Comparison of ENCODE assay signal across 9 cellular contexts in the genomic region with DNA sequence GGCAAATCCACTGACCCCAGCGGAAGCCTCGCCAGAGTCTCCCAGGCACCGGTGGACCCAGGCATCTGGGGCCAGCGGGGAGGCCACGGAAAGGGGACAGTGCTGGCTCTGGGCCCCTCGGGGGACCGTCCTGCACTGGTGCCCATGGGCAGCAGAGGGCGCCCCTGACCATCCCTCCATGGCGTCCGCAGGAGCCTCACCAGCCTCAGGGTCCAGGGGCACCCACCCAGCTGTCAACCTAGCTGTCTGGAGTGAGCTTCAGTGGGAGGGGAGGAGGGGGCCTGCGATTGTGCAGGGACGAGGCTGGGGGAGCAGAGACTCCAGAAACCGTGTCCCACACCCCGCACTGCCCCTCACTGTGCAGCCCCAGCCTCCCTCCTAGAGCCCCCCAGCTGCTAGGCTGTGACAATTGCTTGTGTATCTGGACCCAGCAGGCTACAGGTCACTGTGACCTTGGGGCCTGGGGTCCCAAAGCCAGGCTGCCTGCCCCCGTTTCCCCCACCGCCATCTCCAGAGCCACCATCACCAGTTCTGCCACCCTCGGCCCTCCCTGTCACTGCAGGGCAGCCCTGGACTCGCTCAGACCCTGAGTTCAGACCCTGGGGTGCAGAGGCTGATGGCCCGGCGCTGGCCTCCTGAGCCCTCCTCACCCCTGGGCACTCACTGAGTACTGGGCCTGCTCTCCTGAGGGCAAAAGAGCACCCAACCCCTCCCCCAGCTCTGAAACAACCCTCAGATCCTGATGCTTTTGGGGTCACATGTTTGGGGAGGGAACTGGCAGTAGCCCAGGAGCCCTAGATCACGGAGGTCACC. TPM values are rescaled to one million over a fixed set of nuclear protein-coding genes. Genes with fewer than 3 reads are reported as not detected.
A peak's percentile ranks its signal among the peaks of the same experiment; 100 is the strongest.
DNase-seq lines count a peak whose midpoint lies in the region; ATAC-seq, FAIRE-seq and TF ChIP-seq lines count a peak whose summit lies in the region.
"Had no signal": no experiment of that assay in that cellular context is flagged by ENCODE, and none has a peak within 500 bp of the region (broad histone marks: within the 10 kb centered on the region; RNA-seq: fewer than 3 reads in every experiment).

No MANE protein-coding gene starts in this region.

- H3K9me3 ChIP-seq in SJCRH30 (replicated peaks) (no peaks in the 10 kb centered on the region), body of pancreas (no peaks in the 10 kb centered on the region)

- 29 to 66% methylated on average over 7 to 21 of the region's 21 CpGs for WGBS in body of pancreas, 2 donors

- H3K4me1 ChIP-seq in ACC112 (ENCODE audit: control insufficient read depth, insufficient read depth, low read length, unreplicated experiment), result peaks cover 43% of the 10 kb centered on the region
- peaks cover 22% of the 10 kb centered on the region for H3K4me1 ChIP-seq in SJCRH30
- H3K4me1 ChIP-seq in body of pancreas, result peaks cover 31% of the 10 kb centered on the region

- H3K79me2 ChIP-seq in ACC112 (ENCODE audit: control insufficient read depth, insufficient read depth, low read length, unreplicated experiment), result no peaks in the 10 kb centered on the region

- intact Hi-C loops in body of pancreas (cut with DNase I), result no loop called here

- H3K36me3 ChIP-seq in ACC112 (ENCODE audit: insufficient read depth, low read length), result no peaks in the 10 kb centered on the region
- no peaks in the 10 kb centered on the region for H3K36me3 ChIP-seq in SJCRH30
- no peaks in the 10 kb centered on the region for H3K36me3 ChIP-seq in body of pancreas (replicated peaks in 1 of 2; ENCODE audit: insufficient read depth in 1 of 2, low read depth in 2 of 2)

- H3K27ac ChIP-seq in ACC112 (ENCODE audit: low read depth, low read length) (peak overlapping the region; percentile 80), SJCRH30 (no peak overlapping the region; the same call in 1 of the 2 replicates), body of pancreas (peak overlapping the region in 1 of 4 donors; percentile 15)
- H3K27ac ChIP-seq: epithelial cell of prostate had no signal

- H2AFZ ChIP-seq in ACC112 (ENCODE audit: low read length, unreplicated experiment), result peak overlapping the region; percentile 66

- H3K27me3 ChIP-seq in ACC112 (ENCODE audit: insufficient read depth, low read length), result no peaks in the 10 kb centered on the region
- H3K27me3 ChIP-seq in SJCRH30, result no peaks in the 10 kb centered on the region
- H3K27me3 ChIP-seq in body of pancreas, result peaks cover 0 to 15% of the 10 kb centered on the region in 2 donors

- peak; percentile 56 for DNase-seq in GM12892 (ENCODE audit: insufficient read length)
- peak; percentile 77 to 84 for DNase-seq in SJCRH30
- DNase-seq in body of pancreas, result peak; percentile 35 to 65 (median 52)
- DNase-seq in kidney tubule cell (ENCODE audit: low spot score), result peak; percentile 39
- DNase-seq in stimulated activated CD4-positive, alpha-beta T cell treated with anti-CD3 and anti-CD28 coated beads, TNF-alpha, amount 100 ng/mL, for 24 hours (ENCODE audit: low read depth in 3 of 3), result peak in 2 of 3 experiments; percentile 22 to 49

- TF ChIP-seq POLR2A in GM12892 (IDR thresholded peaks at IDR 0.05; ENCODE audit: low read depth, low read length) (no peak), body of pancreas (IDR thresholded peaks at IDR 0.05) (no peak)

- TF ChIP-seq CTCF in body of pancreas (IDR thresholded peaks at IDR 0.05), result peak; percentile 61 to 82 (median 72)

- ATAC-seq in body of pancreas, result peak; percentile 29
- no peak for ATAC-seq in HG03196 (IDR thresholded peaks at IDR 0.05; ENCODE audit: unreplicated experiment)
- ATAC-seq in GM21367 (IDR thresholded peaks at IDR 0.05; ENCODE audit: unreplicated experiment), result no peak

- H3K4me3 ChIP-seq in ACC112 (ENCODE audit: low read depth, low read length) (no peak overlapping the region), SJCRH30 (no peak overlapping the region), body of pancreas (no peak overlapping the region)

- FAIRE-seq in GM12892 (lab: Jason Lieb, UNC), result no peak

RNA-seq across cellular contexts. Expression of a gene that starts 10.7 kb away (rescaled TPM):
- polyA plus RNA-seq in GM12892 (2012; ENCODE audit: missing spikeins), result not detected
- total RNA-seq in SJCRH30 (2014; rRNA removed; shearing (Covaris generic)), result 12.6 and 13.3 TPM in 2 replicates
- total RNA-seq in body of pancreas, result 100 to 1,000 TPM; 112 to 314 TPM
